26 cellular contexts compared by ENCODE assay signal in the genomic region with DNA sequence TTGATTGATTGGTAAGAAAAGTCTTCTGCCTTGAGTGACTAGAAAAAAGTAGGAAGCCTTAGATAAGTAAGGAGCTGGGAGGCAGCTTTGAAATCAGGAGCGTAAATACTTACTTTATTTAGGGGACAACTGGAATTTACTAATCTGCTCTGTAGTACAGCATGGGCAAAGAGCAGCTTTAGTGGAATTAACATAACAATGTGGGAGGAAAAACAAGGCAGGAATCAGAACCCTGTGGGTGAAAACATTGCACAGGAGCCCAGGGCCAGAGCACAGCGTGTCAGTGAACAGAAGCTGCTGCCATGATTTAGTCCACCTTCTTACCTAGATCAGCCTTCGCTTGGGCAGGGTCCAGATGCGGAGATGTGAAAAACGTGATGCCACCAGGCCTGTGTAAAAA.
"Had no signal": no experiment of that assay in that cellular context is flagged by ENCODE, and none has a peak within 500 bp of the region (broad histone marks: within the 10 kb centered on the region; RNA-seq: fewer than 3 reads in every experiment).

No MANE protein-coding gene starts in this region.

- ATAC-seq: activated naive CD4-positive, alpha-beta T cell treated with anti-CD3 and anti-CD28 coated beads, Interleukin-2, amount 50 U/mL, for 72 hours; activated T-cell treated with anti-CD3 and anti-CD28 coated beads, Interleukin-2, amount 50 U/mL, for 4 hours; T-helper 17 cell had no signal

- H3K27me3 ChIP-seq: brain microvascular endothelial cell, cardiac muscle cell, MG63, Peyer's patch had no signal

- H3K4me2 ChIP-seq: KMS-11 had no signal

- DNase-seq: activated CD4-positive, alpha-beta memory T cell treated with anti-CD3 and anti-CD28 coated beads for 36 hours; activated CD4-positive, alpha-beta T cell treated with anti-CD3 and anti-CD28 coated beads, Interleukin-2, amount 10 ng/mL, durations not matched to agents 7 days and 5 days; activated CD4-positive, CD25-positive, alpha-beta regulatory T cell; activated CD8-positive, alpha-beta memory T cell treated with anti-CD3 and anti-CD28 coated beads for 24 hours; activated effector memory CD4-positive, alpha-beta T cell treated with anti-CD3 and anti-CD28 coated beads, Interleukin-2, amount 50 U/mL, for 16 hours; activated naive CD4-positive, alpha-beta T cell treated with Interleukin-2 at 50 U/mL for 16 hours; activated T-cell treated with anti-CD3 and anti-CD28 coated beads, Interleukin-2, amount 50 U/mL, for 4 hours; amygdala; brain microvascular endothelial cell; cerebellar nuclear complex; MG63; MV-4-11; NCI-H1105 treated with DMSO at 0.1 percent for 48 hours; NCI-H1436 treated with DMSO at 0.1 percent for 48 hours; NCI-H187; NCI-H2081; NCI-H446; NCI-H524; Peyer's patch; SHP77; T-helper 17 cell; T-helper 9 cell had no signal

- H3K4me1 ChIP-seq: Peyer's patch had no signal

- H3K9me3 ChIP-seq: MG63, Peyer's patch had no signal

- H3K27me3 Mint-ChIP-seq: activated CD4-positive, alpha-beta memory T cell treated with anti-CD3 and anti-CD28 coated beads for 36 hours; activated CD4-positive, alpha-beta T cell treated with anti-CD3 and anti-CD28 coated beads, Interleukin-2, amount 10 ng/mL, durations not matched to agents 7 days and 5 days had no signal

- H3K27ac ChIP-seq: brain microvascular endothelial cell, cardiac muscle cell, KMS-11, Peyer's patch had no signal

- H3K36me3 ChIP-seq: brain microvascular endothelial cell, cardiac muscle cell, MG63, Peyer's patch had no signal

- H3K27ac Mint-ChIP-seq: activated CD4-positive, alpha-beta memory T cell treated with anti-CD3 and anti-CD28 coated beads for 36 hours; activated CD4-positive, alpha-beta T cell treated with anti-CD3 and anti-CD28 coated beads, Interleukin-2, amount 10 ng/mL, durations not matched to agents 7 days and 5 days; activated naive CD4-positive, alpha-beta T cell treated with anti-CD3 and anti-CD28 coated beads, Interleukin-2, amount 50 U/mL, for 72 hours; T-helper 17 cell had no signal

- H3K4me3 Mint-ChIP-seq: activated CD4-positive, alpha-beta memory T cell treated with anti-CD3 and anti-CD28 coated beads for 36 hours; activated CD4-positive, alpha-beta T cell treated with anti-CD3 and anti-CD28 coated beads, Interleukin-2, amount 10 ng/mL, durations not matched to agents 7 days and 5 days; activated T-cell treated with anti-CD3 and anti-CD28 coated beads, Interleukin-2, amount 50 U/mL, for 4 hours; T-helper 17 cell had no signal

- H3K36me3 Mint-ChIP-seq: activated CD4-positive, alpha-beta memory T cell treated with anti-CD3 and anti-CD28 coated beads for 36 hours; activated naive CD4-positive, alpha-beta T cell treated with anti-CD3 and anti-CD28 coated beads, Interleukin-2, amount 50 U/mL, for 72 hours had no signal

- H3K4me1 Mint-ChIP-seq: activated CD4-positive, alpha-beta T cell treated with anti-CD3 and anti-CD28 coated beads, Interleukin-2, amount 10 ng/mL, durations not matched to agents 7 days and 5 days; T-helper 17 cell had no signal

- H3K9ac ChIP-seq: KMS-11 had no signal

- H3K9me3 Mint-ChIP-seq: activated CD4-positive, alpha-beta memory T cell treated with anti-CD3 and anti-CD28 coated beads for 36 hours; activated CD4-positive, alpha-beta T cell treated with anti-CD3 and anti-CD28 coated beads, Interleukin-2, amount 10 ng/mL, durations not matched to agents 7 days and 5 days; activated naive CD4-positive, alpha-beta T cell treated with anti-CD3 and anti-CD28 coated beads, Interleukin-2, amount 50 U/mL, for 72 hours; activated T-cell treated with anti-CD3 and anti-CD28 coated beads, Interleukin-2, amount 50 U/mL, for 4 hours had no signal

- FAIRE-seq: astrocyte had no signal

- H3K4me3 ChIP-seq: cardiac muscle cell, MG63, Peyer's patch had no signal
